8 cellular contexts compared by ENCODE assay signal in genomic region chr14:63853831-63854293, GRCh38. TPM values are rescaled to one million over a fixed set of nuclear protein-coding genes. Genes with fewer than 3 reads are reported as not detected.
A peak's percentile ranks its signal among the peaks of the same experiment; 100 is the strongest.
DNase-seq lines count a peak whose midpoint lies in the region; ATAC-seq, FAIRE-seq and TF ChIP-seq lines count a peak whose summit lies in the region.

No MANE protein-coding gene starts in this region.

- H3K27ac ChIP-seq in effector memory CD4-positive, alpha-beta T cell (ENCODE audit: insufficient read depth, low read length, poor library complexity, severe bottlenecking) = peak overlapping the region; percentile 71

- DNase-seq in GM03348 (ENCODE audit: low spot score) (peak; percentile 54), NCI-H460 (ENCODE audit: extremely low read depth, low read depth) (peak; percentile 26), mucosa of descending colon (peak; percentile 69 to 76 (median 74)), RCC 7860 (ENCODE audit: low spot score) (no peak)
- DNase-seq in activated CD8-positive, alpha-beta memory T cell treated with anti-CD3 and anti-CD28 coated beads for 1 hour (ENCODE audit: extremely low read depth in 1 of 2, low read depth in 1 of 2) = peak; percentile 11 to 33
- DNase-seq in effector memory CD4-positive, alpha-beta T cell = peak; percentile 35 to 51 (median 40)
- DNase-seq in stimulated activated naive CD4-positive, alpha-beta T cell treated with Interleukin-2 at 50 U/mL for 16 hours (lab: John Stamatoyannopoulos, UW) = peak; percentile 39

- peak; percentile 27 for ATAC-seq in HG02759 (IDR thresholded peaks at IDR 0.05; ENCODE audit: unreplicated experiment)
- ATAC-seq in mucosa of descending colon = peak; percentile 65

- H3K36me3 ChIP-seq in effector memory CD4-positive, alpha-beta T cell (ENCODE audit: control insufficient read depth, insufficient read depth, low read length) = no peaks in the 10 kb centered on the region
- H3K36me3 ChIP-seq in mucosa of descending colon (ENCODE audit: low read depth) = no peaks in the 10 kb centered on the region

- TF ChIP-seq CTCF in mucosa of descending colon (IDR thresholded peaks at IDR 0.05) = no peak

- no peaks in the 10 kb centered on the region for H3K27me3 ChIP-seq in effector memory CD4-positive, alpha-beta T cell (replicated peaks; ENCODE audit: control insufficient read depth, insufficient read depth, low read length, poor library complexity, severe bottlenecking)

- intact Hi-C loops in mucosa of descending colon (cut with DNase I, micrococcal nuclease) = no loop called here

- no peaks in the 10 kb centered on the region for H3K9me3 ChIP-seq in effector memory CD4-positive, alpha-beta T cell (ENCODE audit: control insufficient read depth, low read length)
- H3K9me3 ChIP-seq in mucosa of descending colon = no peaks in the 10 kb centered on the region

- H3K4me1 ChIP-seq in effector memory CD4-positive, alpha-beta T cell (ENCODE audit: control insufficient read depth, insufficient read depth, low read length, poor library complexity, severe bottlenecking) = peaks cover 21% of the 10 kb centered on the region
- H3K4me1 ChIP-seq in mucosa of descending colon (ENCODE audit: low read depth) = peaks cover 6% of the 10 kb centered on the region

- H3K4me3 ChIP-seq in effector memory CD4-positive, alpha-beta T cell (ENCODE audit: insufficient read depth, low read depth, low read length, poor library complexity, severe bottlenecking) = peak overlapping the region; percentile 76
- peak overlapping the region; percentile 79 for H3K4me3 ChIP-seq in mucosa of descending colon

- FAIRE-seq in RCC 7860 (lab: Jason Lieb, UNC) = no peak

RNA-seq across cellular contexts. Expression of gene SYNE2, which starts 1.1 kb away (rescaled TPM):
- total RNA-seq in NCI-H460 (2014; rRNA removed; shearing (Covaris generic)) = 9.1 and 10.1 TPM in 2 replicates
- 37.7 and 42.8 TPM in 2 replicates for polyA plus RNA-seq in NCI-H460 (2014; cell fraction: nucleus; rRNA removed)
- total RNA-seq in mucosa of descending colon = 100 to 1,000 TPM; 104 to 215 (median 174) TPM
